Comparison of ENCODE assay signal across 8 cellular contexts in genomic region chr19:35352448-35353304, GRCh38. TPM values are rescaled to one million over a fixed set of nuclear protein-coding genes. Genes with fewer than 3 reads are reported as not detected.
A peak's percentile ranks its signal among the peaks of the same experiment; 100 is the strongest.
DNase-seq lines count a peak whose midpoint lies in the region; ATAC-seq and TF ChIP-seq lines count a peak whose summit lies in the region.

No MANE protein-coding gene starts in this region.

- no peaks in the 10 kb centered on the region for H3K9me3 ChIP-seq in left ventricle myocardium inferior (replicated peaks)

- H3K27ac ChIP-seq in left ventricle myocardium inferior (replicated peaks), result no peak overlapping the region

- H3K4me3 ChIP-seq in left ventricle myocardium inferior, result no peak overlapping the region

- H3K36me3 ChIP-seq in left ventricle myocardium inferior, result no peaks in the 10 kb centered on the region

- peaks cover 7% of the 10 kb centered on the region for H3K4me1 ChIP-seq in left ventricle myocardium inferior

- peak; percentile 89 for TF ChIP-seq CTCF in GM12872 (IDR thresholded peaks at IDR 0.05; ENCODE audit: insufficient read depth, low read depth, low read length)
- peak; percentile 82 for TF ChIP-seq CTCF in left ventricle myocardium inferior (IDR thresholded peaks at IDR 0.05; ENCODE audit: borderline replicate concordance)

- intact Hi-C loops in left ventricle myocardium inferior (cut with micrococcal nuclease), result loop anchor here (10.0 kb wide), 2 partner anchors 112 to 142 kb away; partner anchors contain the start of gene KRTDAP

- ATAC-seq in GM19452 (IDR thresholded peaks at IDR 0.05; ENCODE audit: unreplicated experiment), result no peak
- no peak for ATAC-seq in GM21786 (IDR thresholded peaks at IDR 0.05; ENCODE audit: unreplicated experiment)

- DNase-seq in NCI-H1417 (lab: John Stamatoyannopoulos, UW), result peak; percentile 47 to 80 (median 74)
- peak; percentile 50 for DNase-seq in T follicular helper cell (ENCODE audit: low read depth)
- DNase-seq in amniotic epithelial cell (ENCODE audit: low read depth), result peak; percentile 70
- DNase-seq in left ventricle myocardium inferior, result peak; percentile 45
- DNase-seq in putamen (ENCODE audit: low spot score), result peak; percentile 81

- H3K27me3 ChIP-seq in left ventricle myocardium inferior (ENCODE audit: low read depth), result peaks cover 70% of the 10 kb centered on the region

RNA-seq across cellular contexts. Expression of gene FFAR1, which starts 5.0 kb away (rescaled TPM):
- not detected for total RNA-seq in left ventricle myocardium inferior

RNA-seq across cellular contexts. Expression of gene FFAR3, which starts 5.6 kb away (rescaled TPM):
- not detected for total RNA-seq in left ventricle myocardium inferior

RNA-seq across cellular contexts. Expression of gene GPR42, which starts 18.2 kb away (rescaled TPM):
- not detected for total RNA-seq in left ventricle myocardium inferior

RNA-seq across cellular contexts. Expression of gene CD22, which starts 23.7 kb away (rescaled TPM):
- not detected for total RNA-seq in left ventricle myocardium inferior
